Comparison of ENCODE assay signal across 7 cellular contexts in genomic region chr7:130781346-130781745, GRCh38. TPM values are rescaled to one million over a fixed set of nuclear protein-coding genes. Genes with fewer than 3 reads are reported as not detected.
"Had no signal": no experiment of that assay in that cellular context is flagged by ENCODE, and none has a peak within 500 bp of the region (broad histone marks: within the 10 kb centered on the region; RNA-seq: fewer than 3 reads in every experiment).

No MANE protein-coding gene starts in this region.

- ATAC-seq: HepG2 had no signal

- DNase-seq: GOT3, H9, HCEC 1CT, KBM-7 had no signal

- H3K27ac ChIP-seq: HL-60 had no signal

- H3K4me3 Mint-ChIP-seq: H9, IgD-negative memory B cell had no signal

- H3K4me1 Mint-ChIP-seq: IgD-negative memory B cell had no signal

- H3K9me3 Mint-ChIP-seq: H9 had no signal

- H3K27ac Mint-ChIP-seq: H9, IgD-negative memory B cell had no signal

- H3K36me3 Mint-ChIP-seq: IgD-negative memory B cell had no signal

RNA-seq across cellular contexts. Expression of gene KLF14, which starts 47.3 kb away (rescaled TPM):
- total RNA-seq: H9, HepG2 had no signal
- polyA plus RNA-seq: HepG2 had no signal
